In genomic region chr15:61849446-61849845, GRCh38 we compare ENCODE assay signal across 7 cellular contexts.
"Had no signal": no experiment of that assay in that cellular context is flagged by ENCODE, and none has a peak within 500 bp of the region (broad histone marks: within the 10 kb centered on the region; RNA-seq: fewer than 3 reads in every experiment).

No MANE protein-coding gene starts in this region.

- H3K4me2 ChIP-seq: GM23338 had no signal

- DNase-seq: H9, HCEC 1CT, IMR-90 had no signal

- H3K4me3 Mint-ChIP-seq: GM23338, H9 had no signal

- H3K9me3 Mint-ChIP-seq: GM23338, H9 had no signal

- H2AFZ ChIP-seq: GM23338 had no signal

- H3K4me1 Mint-ChIP-seq: GM23338 had no signal

- FAIRE-seq: H1, H54, HTR-8/SVneo had no signal

- ATAC-seq: GM23338 had no signal

- H3K27ac Mint-ChIP-seq: GM23338, H9 had no signal

- H3K4me3 ChIP-seq: GM23338 had no signal
